Comparison of ENCODE assay signal across 26 cellular contexts in genomic region chr10:102682441-102682840, GRCh38. TPM values are rescaled to one million over a fixed set of nuclear protein-coding genes. Genes with fewer than 3 reads are reported as not detected.
DNase-seq lines count a peak whose midpoint lies in the region; ATAC-seq, FAIRE-seq and TF ChIP-seq lines count a peak whose summit lies in the region.
"Had no signal": no experiment of that assay in that cellular context is flagged by ENCODE, and none has a peak within 500 bp of the region (broad histone marks: within the 10 kb centered on the region; RNA-seq: fewer than 3 reads in every experiment).

No MANE protein-coding gene starts in this region.

- H3K9ac ChIP-seq in K562 (ENCODE audit: insufficient read depth in 1 of 2, low read depth in 2 of 2, low read length in 2 of 2): no peak overlapping the region
- H3K9ac ChIP-seq: BLaER1 treated with 17β-estradiol and CSF1 and Interleukin-3, amounts not matched to agents 10 nM and 100 nM had no signal

- no TSS peak for BruUV-seq in K562 (replicated peaks; lab: Mats Ljungman, UMichigan)

- in situ Hi-C loops in K562 (cut with MboI): no loop called here

- no peak overlapping the region for H3K4me3 Mint-ChIP-seq in CD4-positive, alpha-beta T cell
- peak overlapping the region in 3 of 10 donors; percentile 1 to 65 (median 39) for H3K4me3 Mint-ChIP-seq in naive thymus-derived CD8-positive, alpha-beta T cell
- H3K4me3 Mint-ChIP-seq: activated naive CD8-positive, alpha-beta T cell; activated T-cell treated with anti-CD3 and anti-CD28 coated beads, Interleukin-2, amount 50 U/mL, for 4 hours; IgD-negative memory B cell; neural crest cell had no signal

- no peak for TF ChIP-seq CTCF in CD4-positive, alpha-beta T cell (IDR thresholded peaks at IDR 0.05)
- TF ChIP-seq CTCF in K562 (IDR thresholded peaks at IDR 0.05 in 2 of 3, conservative IDR thresholded peaks at IDR 0.05 in 1 of 3; ENCODE audit: insufficient read depth in 2 of 3, low read depth in 1 of 3, low read length in 3 of 3) (0 out of 6 replicates have a peak, but pooled peaks of 1 of the 3 experiments have one; percentile 22), esophagus muscularis mucosa (IDR thresholded peaks at IDR 0.05) (no peak)

- peak in 1 of 10 experiments; percentile 29 for DNase-seq in CD4-positive, alpha-beta T cell
- DNase-seq in H7: peak; percentile 27
- peak in 3 of 4 experiments; percentile 41 to 46 (median 41) for DNase-seq in K562 (ENCODE audit: extremely low read depth in 1 of 4, low spot score in 3 of 4)
- peak in 5 of 10 donors; percentile 23 to 72 (median 33) for DNase-seq in naive thymus-derived CD8-positive, alpha-beta T cell
- DNase-seq in midbrain (lab: John Stamatoyannopoulos, UW): no peak
- DNase-seq in esophagus muscularis mucosa (ENCODE audit: extremely low spot score): no peak
- DNase-seq: activated T-cell treated with anti-CD3 and anti-CD28 coated beads, Interleukin-2, amount 50 U/mL, for 4 hours; anterior cingulate cortex; cortex of kidney; hippocampal formation; NCI-H1092; NCI-H1930; NCI-H226; NCI-H774; stimulated activated CD4-positive, alpha-beta T cell treated with anti-CD3 and anti-CD28 coated beads, Interleukin-2, amount 100 ng/mL, for 24 hours; T-helper 1 cell; trophoblast cell had no signal

- H3K9me3 ChIP-seq in CD4-positive, alpha-beta T cell (ENCODE audit: control insufficient read depth, low read length): no peaks in the 10 kb centered on the region
- no peaks in the 10 kb centered on the region for H3K9me3 ChIP-seq in K562 (replicated peaks; ENCODE audit: control insufficient read depth, insufficient read depth, low read depth, low read length)
- no peaks in the 10 kb centered on the region for H3K9me3 ChIP-seq in esophagus muscularis mucosa
- H3K9me3 ChIP-seq: BLaER1 treated with 17β-estradiol and CSF1 and Interleukin-3, amounts not matched to agents 10 nM and 100 nM; gastroesophageal sphincter; right atrium auricular region; SJSA1 had no signal

- no peaks in the 10 kb centered on the region for H3K27me3 ChIP-seq in CD4-positive, alpha-beta T cell (ENCODE audit: control insufficient read depth, insufficient read depth, low read length)
- H3K27me3 ChIP-seq in H7 (ENCODE audit: control insufficient read depth, insufficient read depth, low read length) (no peaks in the 10 kb centered on the region), K562 (ENCODE audit: control insufficient read depth in 2 of 2, insufficient read depth in 2 of 2, low read length in 2 of 2) (no peaks in the 10 kb centered on the region), esophagus muscularis mucosa (no peaks in the 10 kb centered on the region)
- H3K27me3 ChIP-seq: BLaER1 treated with 17β-estradiol and CSF1 and Interleukin-3, amounts not matched to agents 10 nM and 100 nM; gastroesophageal sphincter; right atrium auricular region; SJSA1 had no signal

- WGBS in K562 (ENCODE audit: insufficient coverage, low coverage, missing lambda C conversion rate): 71% methylated on average over 7 of the region's 7 CpGs
- WGBS in esophagus muscularis mucosa: 90% methylated on average over 7 of the region's 7 CpGs

- no peaks in the 10 kb centered on the region for H3K9me1 ChIP-seq in K562 (ENCODE audit: control insufficient read depth, insufficient read depth, low read length)

- peaks cover 32% of the 10 kb centered on the region for H3K4me1 Mint-ChIP-seq in CD4-positive, alpha-beta T cell (ENCODE audit: low read depth)
- peaks cover 8 to 31% (median 23%) of the 10 kb centered on the region in 4 donors for H3K4me1 Mint-ChIP-seq in naive thymus-derived CD8-positive, alpha-beta T cell

- H2AFZ ChIP-seq in K562 (ENCODE audit: low read depth, low read length): no peak overlapping the region

- TF ChIP-seq POLR2A in K562 (conservative IDR thresholded peaks at IDR 0.05) (no peak), esophagus muscularis mucosa (IDR thresholded peaks at IDR 0.05; ENCODE audit: low read depth) (no peak)

- no peaks in the 10 kb centered on the region for H3K27me3 Mint-ChIP-seq in CD4-positive, alpha-beta T cell
- H3K27me3 Mint-ChIP-seq in naive thymus-derived CD8-positive, alpha-beta T cell: no peaks in the 10 kb centered on the region
- H3K27me3 Mint-ChIP-seq: activated naive CD8-positive, alpha-beta T cell; IgD-negative memory B cell had no signal

- no peak overlapping the region for H3K27ac Mint-ChIP-seq in CD4-positive, alpha-beta T cell
- H3K27ac Mint-ChIP-seq in naive thymus-derived CD8-positive, alpha-beta T cell: peak overlapping the region in 5 of 10 donors; percentile 18 to 72 (median 54)
- H3K27ac Mint-ChIP-seq: activated naive CD8-positive, alpha-beta T cell; IgD-negative memory B cell had no signal

- no peak overlapping the region for H3K27ac ChIP-seq in CD4-positive, alpha-beta T cell (ENCODE audit: low read depth, low read length)
- H3K27ac ChIP-seq in K562 (ENCODE audit: extremely low read depth, low read depth, low read length) (no peak overlapping the region), esophagus muscularis mucosa (replicated peaks in 1 of 4) (no peak overlapping the region)
- H3K27ac ChIP-seq: BLaER1 treated with 17β-estradiol and CSF1 and Interleukin-3, amounts not matched to agents 10 nM and 100 nM; gastroesophageal sphincter; right atrium auricular region; SJSA1 had no signal

- H3K36me3 ChIP-seq in H7 (replicated peaks; ENCODE audit: control insufficient read depth, insufficient read depth, low read length) (peaks cover 4% of the 10 kb centered on the region), K562 (ENCODE audit: control insufficient read depth, insufficient read depth, low read length) (peaks cover 5% of the 10 kb centered on the region; the same call in 1 of the 3 replicates), esophagus muscularis mucosa (peaks cover 0 to 48% (median 31%) of the 10 kb centered on the region in 4 donors)

- no peak for TF ChIP-seq EP300 in K562 (IDR thresholded peaks at IDR 0.05; ENCODE audit: low read length)
- TF ChIP-seq EP300 in esophagus muscularis mucosa (IDR thresholded peaks at IDR 0.05): no peak

- no peaks in the 10 kb centered on the region for H3K79me2 ChIP-seq in K562 (ENCODE audit: control insufficient read depth, insufficient read depth, low read length)

- no peaks in the 10 kb centered on the region for H3K9me3 Mint-ChIP-seq in CD4-positive, alpha-beta T cell
- H3K9me3 Mint-ChIP-seq in naive thymus-derived CD8-positive, alpha-beta T cell: no peaks in the 10 kb centered on the region
- H3K9me3 Mint-ChIP-seq: activated T-cell treated with anti-CD3 and anti-CD28 coated beads, Interleukin-2, amount 50 U/mL, for 4 hours; IgD-negative memory B cell; neural crest cell had no signal

- ATAC-seq in CD4-positive, alpha-beta T cell (ENCODE audit: poor library complexity): peak; percentile 92
- peak; percentile 62 for ATAC-seq in K562
- ATAC-seq in naive thymus-derived CD8-positive, alpha-beta T cell: peak; percentile 86 to 88
- ATAC-seq in HG02938 (IDR thresholded peaks at IDR 0.05; ENCODE audit: unreplicated experiment): no peak
- ATAC-seq: activated T-cell treated with anti-CD3 and anti-CD28 coated beads, Interleukin-2, amount 50 U/mL, for 4 hours; gastroesophageal sphincter had no signal

- POLR2A ChIA-PET in CD4-positive, alpha-beta T cell (lab: Charles Lee): interaction anchor here (0.8 to 1.2 kb wide), 4 partner anchors 8 to 299 kb away, joined by 3 read pairs; no protein-coding TSS in a partner anchor
- POLR2A ChIA-PET in K562 (lab: Yijun Ruan, JAX): no interaction called here
- POLR2A ChIA-PET in naive thymus-derived CD8-positive, alpha-beta T cell (lab: Charles Lee): interaction anchor here (1.2 to 1.4 kb wide), 2 partner anchors 36 to 38 kb away, joined by 4 to 6 read pairs; partner anchors contain the start of gene TRIM8

- H3K4me1 ChIP-seq in K562 (replicated peaks in 1 of 2; ENCODE audit: control insufficient read depth in 2 of 2, insufficient read depth in 2 of 2, low read length in 2 of 2) (peaks cover 6 to 14% of the 10 kb centered on the region in 2 experiments), esophagus muscularis mucosa (peaks cover 18 to 21% (median 20%) of the 10 kb centered on the region in 4 donors)

- intact Hi-C loops in CD4-positive, alpha-beta T cell (cut with DNase I, micrococcal nuclease): no loop called here
- intact Hi-C loops in K562 (cut with micrococcal nuclease) (no loop called here), esophagus muscularis mucosa (cut with DNase I) (no loop called here)

- H3K4me2 ChIP-seq in K562 (ENCODE audit: insufficient read depth, low read length): no peak overlapping the region

- H3K36me3 Mint-ChIP-seq in CD4-positive, alpha-beta T cell (ENCODE audit: low read depth): peaks cover 17% of the 10 kb centered on the region
- H3K36me3 Mint-ChIP-seq in naive thymus-derived CD8-positive, alpha-beta T cell: peaks cover 0 to 5% (median 4%) of the 10 kb centered on the region in 3 donors
- H3K36me3 Mint-ChIP-seq: activated naive CD8-positive, alpha-beta T cell had no signal

- TF ChIP-seq RAD21 in K562 (CRISPR knock-in tag; conservative IDR thresholded peaks at IDR 0.05 in 1 of 2, IDR thresholded peaks at IDR 0.05 in 1 of 2): no peak

- FAIRE-seq in K562 (lab: Jason Lieb, UNC): peak; percentile 80
- FAIRE-seq: H54 had no signal

- H3K4me3 ChIP-seq in H7 (ENCODE audit: insufficient read depth, low read depth, low read length) (no peak overlapping the region), K562 (no peak overlapping the region), esophagus muscularis mucosa (no peak overlapping the region)
- H3K4me3 ChIP-seq: BLaER1 treated with 17β-estradiol and CSF1 and Interleukin-3, amounts not matched to agents 10 nM and 100 nM; gastroesophageal sphincter; right atrium auricular region; SJSA1 had no signal

- H4K20me1 ChIP-seq in K562 (replicated peaks; ENCODE audit: control insufficient read depth, insufficient read depth, low read length): no peaks in the 10 kb centered on the region
- H4K20me1 ChIP-seq: BLaER1 treated with 17β-estradiol and CSF1 and Interleukin-3, amounts not matched to agents 10 nM and 100 nM had no signal

- CTCF ChIA-PET in CD4-positive, alpha-beta T cell (lab: Charles Lee): interaction anchor here (0.8 kb wide), 1 partner anchor 38 kb away, joined by 3 read pairs; the partner anchor contains the start of gene TRIM8
- CTCF ChIA-PET in K562 (lab: Yijun Ruan, JAX; ENCODE audit: low intra/inter-chr PET ratio): no interaction called here

RNA-seq across cellular contexts. Expression of gene ARL3, which starts 31.8 kb away (rescaled TPM):
- total RNA-seq in CD4-positive, alpha-beta T cell: 1 to 10 TPM in 1 of 2 experiments, under 1 TPM in 1; 0.99 to 1.3 TPM
- total RNA-seq in H7 (2014; rRNA removed; shearing (Covaris generic)): 7.5 and 8.1 TPM in 2 replicates
- total RNA-seq in K562 (2011; cell fraction: chromatin; rRNA removed; ENCODE audit: low replicate concordance): 2.0 and 2.1 TPM in 2 replicates
- total RNA-seq in K562 (2011; cell fraction: nucleolus; rRNA removed): 0.83 and 1.7 TPM in 2 replicates
- 2.2 and 2.7 TPM in 2 replicates for total RNA-seq in K562 (2011; cell fraction: nucleoplasm; rRNA removed)
- 2.7 and 2.9 TPM in 2 replicates for total RNA-seq in K562 (2014; rRNA removed)
- total RNA-seq in K562 (2014; rRNA removed; fragmentation: Illumina TruSeq; extraction: Trizol): 3.5 and 3.8 TPM in 2 replicates
- 2.9 and 3.2 TPM in 2 replicates for total RNA-seq in K562 (2015; rRNA removed; fragmentation: Illumina TruSeq; extraction: Trizol)
- total RNA-seq in K562 (2021): 4.2 and 4.6 TPM in 2 replicates
- polyA plus RNA-seq in K562 (2011; rRNA removed): 4.8 and 5.5 TPM in 2 replicates
- 1.7 and 3.3 TPM in 2 replicates for polyA plus RNA-seq in K562 (2011; cell fraction: cytosol; rRNA removed)
- 1.2 and 2.4 TPM in 2 replicates for polyA plus RNA-seq in K562 (2011; cell fraction: nucleus; rRNA removed)
- polyA plus RNA-seq in K562 (2012): 5.7 and 6.9 TPM in 2 replicates
- 4.2 and 5.5 TPM in 2 replicates for polyA plus RNA-seq in K562 (2014; fragmentation: Illumina TruSeq; extraction: Trizol)
- 1 to 10 TPM; 8.2 to 8.9 TPM for polyA plus RNA-seq in K562 (2014; fragmentation: Nextera tagmentation; extraction: Ambion mirVana)
- polyA plus RNA-seq in K562 (2014; rRNA removed): 5.1 and 5.2 TPM in 2 replicates
- 2.6 and 3.0 TPM in 2 replicates for polyA minus RNA-seq in K562 (2011; rRNA and poly(A)+ RNA removed)
- polyA minus RNA-seq in K562 (2011; cell fraction: cytosol; rRNA and poly(A)+ RNA removed): 0.46 and 0.76 TPM in 2 replicates
- 0.40 and 1.2 TPM in 2 replicates for polyA minus RNA-seq in K562 (2011; cell fraction: nucleus; rRNA and poly(A)+ RNA removed)
- 1 to 10 TPM; 3.6 to 3.8 TPM for total RNA-seq in naive thymus-derived CD8-positive, alpha-beta T cell
- 1 to 10 TPM; 3.7 to 4.4 (median 3.9) TPM for polyA plus RNA-seq in naive thymus-derived CD8-positive, alpha-beta T cell
- total RNA-seq in esophagus muscularis mucosa: 1 to 10 TPM; 7.9 to 9.8 (median 8.4) TPM

RNA-seq across cellular contexts. Expression of gene SFXN2, which starts 32.0 kb away (rescaled TPM):
- 1 to 10 TPM; 6.4 to 7.6 TPM for total RNA-seq in CD4-positive, alpha-beta T cell
- 10.9 and 11.6 TPM in 2 replicates for total RNA-seq in H7 (2014; rRNA removed; shearing (Covaris generic))
- 14.9 and 58.6 TPM in 2 replicates for total RNA-seq in K562 (2011; cell fraction: chromatin; rRNA removed; ENCODE audit: low replicate concordance)
- 43.2 and 44.1 TPM in 2 replicates for total RNA-seq in K562 (2011; cell fraction: nucleolus; rRNA removed)
- total RNA-seq in K562 (2011; cell fraction: nucleoplasm; rRNA removed): 24.3 and 31.1 TPM in 2 replicates
- total RNA-seq in K562 (2014; rRNA removed) (7.3 and 11.4 TPM in 2 replicates), K562 (2014; rRNA removed; fragmentation: Illumina TruSeq; extraction: Trizol) (17.1 and 22.5 TPM in 2 replicates), K562 (2015; rRNA removed; fragmentation: Illumina TruSeq; extraction: Trizol) (14.6 and 15.7 TPM in 2 replicates), K562 (2021) (20.6 and 23.8 TPM in 2 replicates), esophagus muscularis mucosa (1 to 10 TPM; 1.2 to 4.0 (median 2.9) TPM)
- polyA plus RNA-seq in K562 (2011; rRNA removed) (10.7 and 14.5 TPM in 2 replicates), K562 (2014; fragmentation: Illumina TruSeq; extraction: Trizol) (23.7 and 24.1 TPM in 2 replicates), K562 (2014; fragmentation: Nextera tagmentation; extraction: Ambion mirVana) (10 to 100 TPM; 12.0 to 20.4 TPM), K562 (2014; rRNA removed) (13.9 and 23.3 TPM in 2 replicates)
- 14.2 and 18.2 TPM in 2 replicates for polyA plus RNA-seq in K562 (2011; cell fraction: cytosol; rRNA removed)
- polyA plus RNA-seq in K562 (2011; cell fraction: nucleus; rRNA removed): 15.5 and 26.3 TPM in 2 replicates
- polyA plus RNA-seq in K562 (2012): 8.3 and 15.5 TPM in 2 replicates
- polyA minus RNA-seq in K562 (2011; rRNA and poly(A)+ RNA removed): 12.0 and 24.9 TPM in 2 replicates
- 13.3 and 15.2 TPM in 2 replicates for polyA minus RNA-seq in K562 (2011; cell fraction: cytosol; rRNA and poly(A)+ RNA removed)
- polyA minus RNA-seq in K562 (2011; cell fraction: nucleus; rRNA and poly(A)+ RNA removed): 20.9 and 24.4 TPM in 2 replicates
- 10 to 100 TPM; 30.0 to 32.6 TPM for total RNA-seq in naive thymus-derived CD8-positive, alpha-beta T cell
- polyA plus RNA-seq in naive thymus-derived CD8-positive, alpha-beta T cell: 10 to 100 TPM in 1 of 3 donors, 1 to 10 TPM in 2; 6.6 to 16.5 (median 9.0) TPM

RNA-seq across cellular contexts. Expression of gene TRIM8, which starts 38.2 kb away (rescaled TPM):
- total RNA-seq in CD4-positive, alpha-beta T cell: 10 to 100 TPM; 80.9 to 81.6 TPM
- 43.5 and 46.4 TPM in 2 replicates for total RNA-seq in H7 (2014; rRNA removed; shearing (Covaris generic))
- 16.6 and 38.8 TPM in 2 replicates for total RNA-seq in K562 (2011; cell fraction: chromatin; rRNA removed; ENCODE audit: low replicate concordance)
- total RNA-seq in K562 (2011; cell fraction: nucleolus; rRNA removed): 21.6 and 25.2 TPM in 2 replicates
- 17.2 and 24.7 TPM in 2 replicates for total RNA-seq in K562 (2011; cell fraction: nucleoplasm; rRNA removed)
- total RNA-seq in K562 (2014; rRNA removed): 13.4 and 14.1 TPM in 2 replicates
- total RNA-seq in K562 (2014; rRNA removed; fragmentation: Illumina TruSeq; extraction: Trizol): 7.3 and 7.5 TPM in 2 replicates
- 8.9 and 9.7 TPM in 2 replicates for total RNA-seq in K562 (2015; rRNA removed; fragmentation: Illumina TruSeq; extraction: Trizol)
- 26.0 and 27.2 TPM in 2 replicates for total RNA-seq in K562 (2021)
- polyA plus RNA-seq in K562 (2011; rRNA removed): 9.1 and 11.2 TPM in 2 replicates
- polyA plus RNA-seq in K562 (2011; cell fraction: cytosol; rRNA removed): 6.0 and 15.5 TPM in 2 replicates
- 13.8 and 26.7 TPM in 2 replicates for polyA plus RNA-seq in K562 (2011; cell fraction: nucleus; rRNA removed)
- 23.8 and 28.1 TPM in 2 replicates for polyA plus RNA-seq in K562 (2012)
- polyA plus RNA-seq in K562 (2014; fragmentation: Illumina TruSeq; extraction: Trizol): 11.3 and 21.4 TPM in 2 replicates
- polyA plus RNA-seq in K562 (2014; fragmentation: Nextera tagmentation; extraction: Ambion mirVana): 1 to 10 TPM; 1.7 to 3.2 TPM
- 12.6 and 20.4 TPM in 2 replicates for polyA plus RNA-seq in K562 (2014; rRNA removed)
- 5.7 and 5.9 TPM in 2 replicates for polyA minus RNA-seq in K562 (2011; rRNA and poly(A)+ RNA removed)
- 9.7 and 9.8 TPM in 2 replicates for polyA minus RNA-seq in K562 (2011; cell fraction: cytosol; rRNA and poly(A)+ RNA removed)
- polyA minus RNA-seq in K562 (2011; cell fraction: nucleus; rRNA and poly(A)+ RNA removed): 9.2 and 11.4 TPM in 2 replicates
- total RNA-seq in naive thymus-derived CD8-positive, alpha-beta T cell: 10 to 100 TPM; 61.4 to 67.3 TPM
- 10 to 100 TPM; 27.5 to 53.2 (median 34.7) TPM for polyA plus RNA-seq in naive thymus-derived CD8-positive, alpha-beta T cell
- 100 to 1,000 TPM; 103 to 170 (median 159) TPM for total RNA-seq in esophagus muscularis mucosa

Comparison
In these comparisons a context has a peak if more than half of its experiments do, and no peak if none do; other contexts are left out.
1. DNase-seq: peak in H7 (single experiment) and K562 (3 of 4); none in midbrain (single experiment) and esophagus muscularis mucosa (single experiment).